Comparison of ENCODE assay signal across 1 cellular context in the genomic region with DNA sequence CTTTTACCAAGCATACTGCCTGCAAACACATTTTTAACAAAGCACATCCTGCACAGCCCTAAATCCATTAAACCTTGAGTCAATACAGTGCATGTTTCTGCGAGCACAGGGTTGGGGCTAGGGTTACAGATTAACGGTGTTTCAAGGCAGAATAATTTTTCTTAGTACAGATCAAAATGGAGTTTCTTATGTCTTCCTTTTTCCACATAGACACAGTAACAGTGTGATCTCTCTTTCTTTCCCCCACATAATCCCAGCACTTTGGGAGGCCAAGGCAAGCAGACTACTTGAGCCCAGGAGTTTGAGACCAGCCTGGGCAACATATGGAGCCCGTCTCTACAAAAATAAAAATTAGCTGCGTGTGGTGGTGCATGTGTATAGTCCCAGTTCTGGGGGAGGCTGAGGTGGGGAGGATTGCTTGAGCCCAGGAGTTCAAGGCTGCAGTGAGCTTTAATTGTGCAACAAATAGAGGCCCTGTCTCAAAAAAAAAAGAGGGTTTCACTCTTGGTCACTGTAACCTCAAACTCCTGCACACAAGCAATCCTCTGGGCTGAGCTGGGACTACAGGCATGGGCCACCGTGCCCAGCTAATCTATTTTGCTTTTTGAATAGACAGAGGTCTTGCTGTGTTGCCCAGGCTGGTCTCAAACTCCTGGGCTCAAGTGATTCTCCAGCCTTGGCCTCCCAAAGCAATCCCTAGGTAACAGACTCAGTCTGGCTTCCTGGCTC.
TF ChIP-seq lines count a peak whose summit lies in the region.

No MANE protein-coding gene starts in this region.

TF ChIP-seq in K562, 482 proteins besides CTCF, POLR2A, EP300 and RAD21 (continued from another document):
- TF ChIP-seq, protein P1, sequence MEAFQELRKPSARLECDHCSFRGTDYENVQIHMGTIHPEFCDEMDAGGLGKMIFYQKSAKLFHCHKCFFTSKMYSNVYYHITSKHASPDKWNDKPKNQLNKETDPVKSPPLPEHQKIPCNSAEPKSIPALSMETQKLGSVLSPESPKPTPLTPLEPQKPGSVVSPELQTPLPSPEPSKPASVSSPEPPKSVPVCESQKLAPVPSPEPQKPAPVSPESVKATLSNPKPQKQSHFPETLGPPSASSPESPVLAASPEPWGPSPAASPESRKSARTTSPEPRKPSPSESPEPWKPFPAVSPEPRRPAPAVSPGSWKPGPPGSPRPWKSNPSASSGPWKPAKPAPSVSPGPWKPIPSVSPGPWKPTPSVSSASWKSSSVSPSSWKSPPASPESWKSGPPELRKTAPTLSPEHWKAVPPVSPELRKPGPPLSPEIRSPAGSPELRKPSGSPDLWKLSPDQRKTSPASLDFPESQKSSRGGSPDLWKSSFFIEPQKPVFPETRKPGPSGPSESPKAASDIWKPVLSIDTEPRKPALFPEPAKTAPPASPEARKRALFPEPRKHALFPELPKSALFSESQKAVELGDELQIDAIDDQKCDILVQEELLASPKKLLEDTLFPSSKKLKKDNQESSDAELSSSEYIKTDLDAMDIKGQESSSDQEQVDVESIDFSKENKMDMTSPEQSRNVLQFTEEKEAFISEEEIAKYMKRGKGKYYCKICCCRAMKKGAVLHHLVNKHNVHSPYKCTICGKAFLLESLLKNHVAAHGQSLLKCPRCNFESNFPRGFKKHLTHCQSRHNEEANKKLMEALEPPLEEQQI (IDR thresholded peaks at IDR 0.05) = no peak
- TF ChIP-seq, protein P2, sequence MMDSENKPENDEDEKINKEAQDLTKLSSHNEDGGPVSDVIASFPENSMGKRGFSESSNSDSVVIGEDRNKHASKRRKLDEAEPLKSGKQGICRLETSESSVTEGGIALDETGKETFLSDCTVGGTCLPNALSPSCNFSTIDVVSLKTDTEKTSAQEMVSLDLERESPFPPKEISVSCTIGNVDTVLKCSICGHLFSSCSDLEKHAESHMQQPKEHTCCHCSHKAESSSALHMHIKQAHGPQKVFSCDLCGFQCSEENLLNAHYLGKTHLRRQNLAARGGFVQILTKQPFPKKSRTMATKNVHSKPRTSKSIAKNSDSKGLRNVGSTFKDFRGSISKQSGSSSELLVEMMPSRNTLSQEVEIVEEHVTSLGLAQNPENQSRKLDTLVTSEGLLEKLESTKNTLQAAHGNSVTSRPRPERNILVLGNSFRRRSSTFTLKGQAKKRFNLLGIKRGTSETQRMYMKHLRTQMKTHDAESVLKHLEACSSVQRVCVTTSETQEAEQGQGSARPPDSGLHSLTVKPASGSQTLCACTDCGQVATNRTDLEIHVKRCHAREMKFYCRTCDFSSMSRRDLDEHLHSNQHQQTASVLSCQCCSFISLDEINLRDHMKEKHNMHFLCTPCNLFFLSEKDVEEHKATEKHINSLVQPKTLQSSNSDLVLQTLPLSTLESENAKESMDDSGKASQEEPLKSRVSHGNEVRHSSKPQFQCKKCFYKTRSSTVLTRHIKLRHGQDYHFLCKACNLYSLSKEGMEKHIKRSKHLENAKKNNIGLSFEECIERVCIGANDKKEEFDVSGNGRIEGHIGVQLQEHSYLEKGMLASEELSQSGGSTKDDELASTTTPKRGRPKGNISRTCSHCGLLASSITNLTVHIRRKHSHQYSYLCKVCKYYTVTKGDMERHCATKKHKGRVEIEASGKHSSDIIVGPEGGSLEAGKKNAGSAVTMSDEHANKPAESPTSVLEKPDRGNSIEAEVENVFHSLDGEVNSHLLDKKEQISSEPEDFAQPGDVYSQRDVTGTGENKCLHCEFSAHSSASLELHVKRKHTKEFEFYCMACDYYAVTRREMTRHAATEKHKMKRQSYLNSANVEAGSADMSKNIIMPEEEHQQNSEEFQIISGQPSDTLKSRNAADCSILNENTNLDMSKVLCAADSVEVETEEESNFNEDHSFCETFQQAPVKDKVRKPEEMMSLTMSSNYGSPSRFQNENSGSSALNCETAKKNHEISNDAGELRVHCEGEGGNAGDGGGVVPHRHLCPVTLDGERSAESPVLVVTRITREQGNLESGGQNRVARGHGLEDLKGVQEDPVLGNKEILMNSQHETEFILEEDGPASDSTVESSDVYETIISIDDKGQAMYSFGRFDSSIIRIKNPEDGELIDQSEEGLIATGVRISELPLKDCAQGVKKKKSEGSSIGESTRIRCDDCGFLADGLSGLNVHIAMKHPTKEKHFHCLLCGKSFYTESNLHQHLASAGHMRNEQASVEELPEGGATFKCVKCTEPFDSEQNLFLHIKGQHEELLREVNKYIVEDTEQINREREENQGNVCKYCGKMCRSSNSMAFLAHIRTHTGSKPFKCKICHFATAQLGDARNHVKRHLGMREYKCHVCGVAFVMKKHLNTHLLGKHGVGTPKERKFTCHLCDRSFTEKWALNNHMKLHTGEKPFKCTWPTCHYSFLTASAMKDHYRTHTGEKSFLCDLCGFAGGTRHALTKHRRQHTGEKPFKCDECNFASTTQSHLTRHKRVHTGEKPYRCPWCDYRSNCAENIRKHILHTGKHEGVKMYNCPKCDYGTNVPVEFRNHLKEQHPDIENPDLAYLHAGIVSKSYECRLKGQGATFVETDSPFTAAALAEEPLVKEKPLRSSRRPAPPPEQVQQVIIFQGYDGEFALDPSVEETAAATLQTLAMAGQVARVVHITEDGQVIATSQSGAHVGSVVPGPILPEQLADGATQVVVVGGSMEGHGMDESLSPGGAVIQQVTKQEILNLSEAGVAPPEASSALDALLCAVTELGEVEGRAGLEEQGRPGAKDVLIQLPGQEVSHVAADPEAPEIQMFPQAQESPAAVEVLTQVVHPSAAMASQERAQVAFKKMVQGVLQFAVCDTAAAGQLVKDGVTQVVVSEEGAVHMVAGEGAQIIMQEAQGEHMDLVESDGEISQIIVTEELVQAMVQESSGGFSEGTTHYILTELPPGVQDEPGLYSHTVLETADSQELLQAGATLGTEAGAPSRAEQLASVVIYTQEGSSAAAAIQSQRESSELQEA (IDR thresholded peaks at IDR 0.05; ENCODE audit: low read depth) = no peak
- TF ChIP-seq, protein P3, sequence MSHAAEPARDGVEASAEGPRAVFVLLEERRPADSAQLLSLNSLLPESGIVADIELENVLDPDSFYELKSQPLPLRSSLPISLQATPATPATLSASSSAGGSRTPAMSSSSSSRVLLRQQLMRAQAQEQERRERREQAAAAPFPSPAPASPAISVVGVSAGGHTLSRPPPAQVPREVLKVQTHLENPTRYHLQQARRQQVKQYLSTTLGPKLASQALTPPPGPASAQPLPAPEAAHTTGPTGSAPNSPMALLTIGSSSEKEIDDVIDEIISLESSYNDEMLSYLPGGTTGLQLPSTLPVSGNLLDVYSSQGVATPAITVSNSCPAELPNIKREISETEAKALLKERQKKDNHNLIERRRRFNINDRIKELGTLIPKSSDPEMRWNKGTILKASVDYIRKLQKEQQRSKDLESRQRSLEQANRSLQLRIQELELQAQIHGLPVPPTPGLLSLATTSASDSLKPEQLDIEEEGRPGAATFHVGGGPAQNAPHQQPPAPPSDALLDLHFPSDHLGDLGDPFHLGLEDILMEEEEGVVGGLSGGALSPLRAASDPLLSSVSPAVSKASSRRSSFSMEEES (CRISPR knock-in tag; IDR thresholded peaks at IDR 0.05) = peak; percentile 7; the same call in 1 of the 2 replicates
- TF ChIP-seq ZFX (CRISPR knock-in tag; IDR thresholded peaks at IDR 0.05) (no peak), MEF2D (tag; conservative IDR thresholded peaks at IDR 0.05; ENCODE audit: low read depth) (peak; percentile 78), NR2C2 (CRISPR knock-in tag; IDR thresholded peaks at IDR 0.05) (no peak), NR2C2 (tag; IDR thresholded peaks at IDR 0.05) (no peak), ZNF668 (CRISPR knock-in tag; IDR thresholded peaks at IDR 0.05) (no peak), ZNF311 (CRISPR knock-in tag; IDR thresholded peaks at IDR 0.05) (peak; percentile 86), ZNF79 (CRISPR knock-in tag; IDR thresholded peaks at IDR 0.05; ENCODE audit: low read depth) (peak; percentile 83; the same call in 1 of the 2 replicates), TEAD1 (CRISPR knock-in tag; IDR thresholded peaks at IDR 0.05) (peak in 1 of 2 experiments; percentile 77; a peak in 2 of 4 replicates)
- TF ChIP-seq, protein P4, sequence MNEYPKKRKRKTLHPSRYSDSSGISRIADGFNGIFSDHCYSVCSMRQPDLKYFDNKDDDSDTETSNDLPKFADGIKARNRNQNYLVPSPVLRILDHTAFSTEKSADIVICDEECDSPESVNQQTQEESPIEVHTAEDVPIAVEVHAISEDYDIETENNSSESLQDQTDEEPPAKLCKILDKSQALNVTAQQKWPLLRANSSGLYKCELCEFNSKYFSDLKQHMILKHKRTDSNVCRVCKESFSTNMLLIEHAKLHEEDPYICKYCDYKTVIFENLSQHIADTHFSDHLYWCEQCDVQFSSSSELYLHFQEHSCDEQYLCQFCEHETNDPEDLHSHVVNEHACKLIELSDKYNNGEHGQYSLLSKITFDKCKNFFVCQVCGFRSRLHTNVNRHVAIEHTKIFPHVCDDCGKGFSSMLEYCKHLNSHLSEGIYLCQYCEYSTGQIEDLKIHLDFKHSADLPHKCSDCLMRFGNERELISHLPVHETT (CRISPR knock-in tag; conservative IDR thresholded peaks at IDR 0.05 in 1 of 2, IDR thresholded peaks at IDR 0.05 in 1 of 2) = peak in 1 of 2 experiments; percentile 84; a peak in 2 of 4 replicates
- TF ChIP-seq, protein P5, sequence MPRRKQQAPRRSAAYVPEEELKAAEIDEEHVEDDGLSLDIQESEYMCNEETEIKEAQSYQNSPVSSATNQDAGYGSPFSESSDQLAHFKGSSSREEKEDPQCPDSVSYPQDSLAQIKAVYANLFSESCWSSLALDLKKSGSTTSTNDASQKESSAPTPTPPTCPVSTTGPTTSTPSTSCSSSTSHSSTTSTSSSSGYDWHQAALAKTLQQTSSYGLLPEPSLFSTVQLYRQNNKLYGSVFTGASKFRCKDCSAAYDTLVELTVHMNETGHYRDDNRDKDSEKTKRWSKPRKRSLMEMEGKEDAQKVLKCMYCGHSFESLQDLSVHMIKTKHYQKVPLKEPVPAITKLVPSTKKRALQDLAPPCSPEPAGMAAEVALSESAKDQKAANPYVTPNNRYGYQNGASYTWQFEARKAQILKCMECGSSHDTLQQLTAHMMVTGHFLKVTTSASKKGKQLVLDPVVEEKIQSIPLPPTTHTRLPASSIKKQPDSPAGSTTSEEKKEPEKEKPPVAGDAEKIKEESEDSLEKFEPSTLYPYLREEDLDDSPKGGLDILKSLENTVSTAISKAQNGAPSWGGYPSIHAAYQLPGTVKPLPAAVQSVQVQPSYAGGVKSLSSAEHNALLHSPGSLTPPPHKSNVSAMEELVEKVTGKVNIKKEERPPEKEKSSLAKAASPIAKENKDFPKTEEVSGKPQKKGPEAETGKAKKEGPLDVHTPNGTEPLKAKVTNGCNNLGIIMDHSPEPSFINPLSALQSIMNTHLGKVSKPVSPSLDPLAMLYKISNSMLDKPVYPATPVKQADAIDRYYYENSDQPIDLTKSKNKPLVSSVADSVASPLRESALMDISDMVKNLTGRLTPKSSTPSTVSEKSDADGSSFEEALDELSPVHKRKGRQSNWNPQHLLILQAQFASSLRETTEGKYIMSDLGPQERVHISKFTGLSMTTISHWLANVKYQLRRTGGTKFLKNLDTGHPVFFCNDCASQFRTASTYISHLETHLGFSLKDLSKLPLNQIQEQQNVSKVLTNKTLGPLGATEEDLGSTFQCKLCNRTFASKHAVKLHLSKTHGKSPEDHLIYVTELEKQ (CRISPR knock-in tag; IDR thresholded peaks at IDR 0.05) = no peak
TF ChIP-seq in K562: peak in this region for 65.
